Comparison of ENCODE assay signal across 9 cellular contexts in the genomic region with DNA sequence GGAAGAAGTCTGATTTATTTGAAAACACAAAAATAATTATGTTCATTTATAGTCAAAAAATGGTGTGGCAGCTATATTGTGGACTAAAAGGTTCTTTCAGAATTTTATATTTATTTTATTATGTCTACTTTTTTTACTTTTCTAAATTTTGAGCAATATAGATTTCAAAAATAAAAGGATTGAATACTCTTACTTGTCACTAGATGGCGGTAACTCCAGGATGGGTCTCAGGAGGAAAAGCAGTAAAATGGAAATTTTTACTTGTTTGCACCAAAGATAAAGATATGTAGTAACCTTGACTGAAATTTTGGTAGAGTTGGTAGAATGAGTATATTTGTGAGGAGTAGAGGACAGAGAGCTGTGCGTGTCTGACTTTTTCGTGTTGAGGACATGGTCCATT. TPM values are rescaled to one million over a fixed set of nuclear protein-coding genes. Genes with fewer than 3 reads are reported as not detected.
DNase-seq lines count a peak whose midpoint lies in the region; ATAC-seq and TF ChIP-seq lines count a peak whose summit lies in the region.
"Had no signal": no experiment of that assay in that cellular context is flagged by ENCODE, and none has a peak within 500 bp of the region (broad histone marks: within the 10 kb centered on the region; RNA-seq: fewer than 3 reads in every experiment).

No MANE protein-coding gene starts in this region.

- H3K27me3 Mint-ChIP-seq in natural killer cell (ENCODE audit: low read depth in 2 of 2) = peaks cover 0 to 16% of the 10 kb centered on the region in 2 donors

- H3K4me1 Mint-ChIP-seq in natural killer cell = no peaks in the 10 kb centered on the region

- no peak overlapping the region for H3K27ac Mint-ChIP-seq in natural killer cell

- H3K9me3 Mint-ChIP-seq in natural killer cell = no peaks in the 10 kb centered on the region

- H3K4me3 Mint-ChIP-seq in natural killer cell = no peak overlapping the region

- peak; percentile 46 for TF ChIP-seq CTCF in cardiac fibroblast (IDR thresholded peaks at IDR 0.05; ENCODE audit: low read depth, low read length)
- no peak for TF ChIP-seq CTCF in natural killer cell (IDR thresholded peaks at IDR 0.05)

- no peaks in the 10 kb centered on the region for H3K36me3 Mint-ChIP-seq in natural killer cell

- peak; percentile 35 for DNase-seq in DMS 273 (lab: John Stamatoyannopoulos, UW; ENCODE audit: unreplicated experiment)
- no peak for DNase-seq in DMS 273 treated with DMSO at 0.1 percent for 48 hours (lab: John Stamatoyannopoulos, UW)
- DNase-seq in M059J (ENCODE audit: low read depth) = peak; percentile 1
- peak; percentile 10 to 42 for DNase-seq in cardiac fibroblast (ENCODE audit: low read depth in 2 of 2)
- DNase-seq in pons (ENCODE audit: low spot score) = peak; percentile 4
- no peak for DNase-seq in H4 (ENCODE audit: low spot score)
- DNase-seq in natural killer cell = no peak
- DNase-seq in NCI-H2029 (lab: John Stamatoyannopoulos, UW) = no peak

- H3K4me3 ChIP-seq in cardiac fibroblast (replicated peaks in 1 of 2; ENCODE audit: low read depth in 2 of 2, low read length in 2 of 2) = no peak overlapping the region

- intact Hi-C loops in natural killer cell (cut with micrococcal nuclease) = no loop called here

- ATAC-seq in natural killer cell = no peak

RNA-seq across cellular contexts. Expression of a gene that starts 14.5 kb away (rescaled TPM):
- total RNA-seq in M059J (2014; rRNA removed; shearing (Covaris generic)) = not detected in 2 replicates
- total RNA-seq in H4 (2014; rRNA removed; shearing (Covaris generic)) = not detected in 2 replicates
- not detected for total RNA-seq in natural killer cell
- total RNA-seq: A172 had no signal

Comparison
In these comparisons a context has a peak if more than half of its experiments do, and no peak if none do; other contexts are left out.
1. DNase-seq: peak in DMS 273 (single experiment), M059J (single experiment), cardiac fibroblast (2 of 2) and pons (single experiment); none in DMS 273 treated with DMSO at 0.1 percent for 48 hours (single experiment), H4 (single experiment), natural killer cell (single experiment) and NCI-H2029 (single experiment).